1 cellular context compared by ENCODE assay signal in the genomic region with DNA sequence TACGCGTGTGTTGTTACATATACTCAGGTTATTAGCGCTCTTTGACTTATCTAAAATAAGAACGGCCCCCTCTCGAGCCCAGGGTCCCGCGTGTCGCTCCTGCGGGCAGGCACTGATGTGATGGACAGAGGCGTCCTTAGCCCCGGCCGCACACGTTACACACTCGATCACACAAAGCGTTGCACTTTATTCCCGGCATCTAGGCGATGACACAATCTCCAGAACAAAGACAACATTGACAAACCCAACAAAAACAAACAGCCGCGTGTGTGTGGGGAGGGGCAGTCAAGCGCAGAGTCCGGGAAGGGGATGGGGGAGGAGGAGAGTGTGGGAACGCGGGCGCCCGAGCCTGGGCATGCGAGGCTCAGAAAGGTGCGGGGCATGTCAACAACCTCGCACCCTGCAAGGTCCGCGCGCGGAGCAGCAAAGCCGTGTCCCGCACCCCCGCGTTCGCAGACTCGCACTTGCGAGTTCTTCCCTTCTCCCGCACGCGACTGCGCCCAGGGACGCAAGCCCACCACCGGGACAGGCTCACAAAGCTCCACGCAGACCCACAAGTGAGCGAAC.
TF ChIP-seq lines count a peak whose summit lies in the region.

No MANE protein-coding gene starts in this region.

TF ChIP-seq in HepG2, 621 proteins besides CTCF, POLR2A, EP300 and RAD21 (continued from another document and continues in another):
- TF ChIP-seq ZNF407 (CRISPR knock-in tag; IDR thresholded peaks at IDR 0.05; ENCODE audit: not compliant biosample characterization) (no peak), KDM2A (CRISPR knock-in tag; IDR thresholded peaks at IDR 0.05; ENCODE audit: borderline replicate concordance, low read depth) (peak; percentile 45; the same call in 1 of the 2 replicates), CEBPG (CRISPR knock-in tag; IDR thresholded peaks at IDR 0.05) (peak; percentile 96), ZSCAN20 (CRISPR knock-in tag; IDR thresholded peaks at IDR 0.05; ENCODE audit: borderline replicate concordance) (no peak), ZFP1 (CRISPR knock-in tag; IDR thresholded peaks at IDR 0.05) (peak; percentile 87; the same call in 1 of the 2 replicates), KLF11 (CRISPR knock-in tag; IDR thresholded peaks at IDR 0.05) (peak; percentile 96; the same call in 1 of the 2 replicates), KDM6A (CRISPR knock-in tag; IDR thresholded peaks at IDR 0.05; ENCODE audit: low read depth) (peak; percentile 96), ZBTB43 (CRISPR knock-in tag; conservative IDR thresholded peaks at IDR 0.05) (peak; percentile 100), ZNF350 (CRISPR knock-in tag; IDR thresholded peaks at IDR 0.05; ENCODE audit: borderline replicate concordance, low read depth) (peak; percentile 45; the same call in 1 of the 2 replicates), ZNF749 (CRISPR knock-in tag; IDR thresholded peaks at IDR 0.05; ENCODE audit: borderline replicate concordance) (peak; percentile 69; the same call in 1 of the 2 replicates), ZNF432 (CRISPR knock-in tag; IDR thresholded peaks at IDR 0.05; ENCODE audit: borderline replicate concordance) (no peak), KLF16 (CRISPR knock-in tag; IDR thresholded peaks at IDR 0.05) (peak in 1 of 2 experiments; percentile 82; a peak in 2 of 4 replicates), ZBTB7A (CRISPR knock-in tag; IDR thresholded peaks at IDR 0.05) (peak; percentile 78; the same call in 1 of the 2 replicates), SPEN (CRISPR knock-in tag; IDR thresholded peaks at IDR 0.05; ENCODE audit: low read depth) (peak; percentile 89), NFRKB (IDR thresholded peaks at IDR 0.05) (no peak), ZNF687 (CRISPR knock-in tag; IDR thresholded peaks at IDR 0.05) (peak; percentile 71), ZNF275 (CRISPR knock-in tag; IDR thresholded peaks at IDR 0.05; ENCODE audit: borderline replicate concordance) (0 out of 2 replicates have a peak, but pooled peaks have one; percentile 69), NR0B2 (CRISPR knock-in tag; IDR thresholded peaks at IDR 0.05) (peak; percentile 75; the same call in 1 of the 2 replicates), RARA (CRISPR knock-in tag; IDR thresholded peaks at IDR 0.05) (peak; percentile 98), ZNF20 (CRISPR knock-in tag; IDR thresholded peaks at IDR 0.05) (no peak), MED13 (CRISPR knock-in tag; IDR thresholded peaks at IDR 0.05) (peak; percentile 88), HNF4G (IDR thresholded peaks at IDR 0.05; ENCODE audit: borderline replicate concordance, low read depth, low read length) (peak; percentile 97), HNF4G (CRISPR knock-in tag; IDR thresholded peaks at IDR 0.05; ENCODE audit: borderline replicate concordance, low read depth) (peak; percentile 93), NAIF1 (CRISPR knock-in tag; IDR thresholded peaks at IDR 0.05; ENCODE audit: borderline replicate concordance) (no peak), ZNF746 (CRISPR knock-in tag; IDR thresholded peaks at IDR 0.05) (peak; percentile 99), HINFP (CRISPR knock-in tag; IDR thresholded peaks at IDR 0.05; ENCODE audit: low read depth) (peak; percentile 66; the same call in 1 of the 2 replicates), SIX1 (CRISPR knock-in tag; IDR thresholded peaks at IDR 0.05; ENCODE audit: borderline replicate concordance) (no peak), JUND (CRISPR knock-in tag; IDR thresholded peaks at IDR 0.05) (peak; percentile 67; the same call in 1 of the 2 replicates), NKX3-1 (CRISPR knock-in tag; IDR thresholded peaks at IDR 0.05) (peak; percentile 78), ZFX (CRISPR knock-in tag; IDR thresholded peaks at IDR 0.05; ENCODE audit: low read depth) (no peak), MED8 (CRISPR knock-in tag; IDR thresholded peaks at IDR 0.05; ENCODE audit: insufficient replicate concordance) (peak; percentile 94), CREB1 (IDR thresholded peaks at IDR 0.05) (peak; percentile 79), CREB1 (CRISPR knock-in tag; IDR thresholded peaks at IDR 0.05) (no peak)
- TF ChIP-seq, protein P1, sequence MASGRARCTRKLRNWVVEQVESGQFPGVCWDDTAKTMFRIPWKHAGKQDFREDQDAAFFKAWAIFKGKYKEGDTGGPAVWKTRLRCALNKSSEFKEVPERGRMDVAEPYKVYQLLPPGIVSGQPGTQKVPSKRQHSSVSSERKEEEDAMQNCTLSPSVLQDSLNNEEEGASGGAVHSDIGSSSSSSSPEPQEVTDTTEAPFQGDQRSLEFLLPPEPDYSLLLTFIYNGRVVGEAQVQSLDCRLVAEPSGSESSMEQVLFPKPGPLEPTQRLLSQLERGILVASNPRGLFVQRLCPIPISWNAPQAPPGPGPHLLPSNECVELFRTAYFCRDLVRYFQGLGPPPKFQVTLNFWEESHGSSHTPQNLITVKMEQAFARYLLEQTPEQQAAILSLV (CRISPR knock-in tag; IDR thresholded peaks at IDR 0.05; ENCODE audit: borderline replicate concordance) = peak; percentile 46; the same call in 1 of the 2 replicates
- TF ChIP-seq, protein P2, sequence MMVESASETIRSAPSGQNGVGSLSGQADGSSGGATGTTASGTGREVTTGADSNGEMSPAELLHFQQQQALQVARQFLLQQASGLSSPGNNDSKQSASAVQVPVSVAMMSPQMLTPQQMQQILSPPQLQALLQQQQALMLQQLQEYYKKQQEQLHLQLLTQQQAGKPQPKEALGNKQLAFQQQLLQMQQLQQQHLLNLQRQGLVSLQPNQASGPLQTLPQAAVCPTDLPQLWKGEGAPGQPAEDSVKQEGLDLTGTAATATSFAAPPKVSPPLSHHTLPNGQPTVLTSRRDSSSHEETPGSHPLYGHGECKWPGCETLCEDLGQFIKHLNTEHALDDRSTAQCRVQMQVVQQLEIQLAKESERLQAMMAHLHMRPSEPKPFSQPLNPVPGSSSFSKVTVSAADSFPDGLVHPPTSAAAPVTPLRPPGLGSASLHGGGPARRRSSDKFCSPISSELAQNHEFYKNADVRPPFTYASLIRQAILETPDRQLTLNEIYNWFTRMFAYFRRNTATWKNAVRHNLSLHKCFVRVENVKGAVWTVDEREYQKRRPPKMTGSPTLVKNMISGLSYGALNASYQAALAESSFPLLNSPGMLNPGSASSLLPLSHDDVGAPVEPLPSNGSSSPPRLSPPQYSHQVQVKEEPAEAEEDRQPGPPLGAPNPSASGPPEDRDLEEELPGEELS (CRISPR knock-in tag; IDR thresholded peaks at IDR 0.05) = peak; percentile 96
